In the genomic region with DNA sequence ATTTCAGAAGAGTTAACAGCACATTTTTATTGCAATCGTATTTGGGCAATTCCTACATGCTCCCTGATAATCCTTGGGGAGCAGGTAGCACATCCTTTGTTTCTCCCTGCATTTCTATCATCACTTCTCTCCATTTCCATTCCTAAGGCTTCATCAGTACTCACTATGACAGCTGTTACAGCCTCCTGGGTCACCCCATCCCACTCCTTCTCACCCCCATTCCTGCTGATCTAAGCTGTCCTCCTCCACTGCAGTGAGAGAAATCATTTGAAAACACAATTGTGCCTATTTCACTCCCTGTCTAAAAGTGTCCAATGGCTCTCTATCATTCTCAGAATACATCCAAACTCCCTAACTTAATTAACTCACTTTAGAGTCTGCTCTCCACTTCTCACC, we compare ENCODE assay signal across 1 cellular context.
TF ChIP-seq lines count a peak whose summit lies in the region.

No MANE protein-coding gene starts in this region.

TF ChIP-seq in K562, 482 proteins besides CTCF, POLR2A, EP300 and RAD21:
- TF ChIP-seq NR2C1 (IDR thresholded peaks at IDR 0.05): no peak
- TF ChIP-seq NR2C1 (tag; IDR thresholded peaks at IDR 0.05): no peak
- TF ChIP-seq, protein P1, sequence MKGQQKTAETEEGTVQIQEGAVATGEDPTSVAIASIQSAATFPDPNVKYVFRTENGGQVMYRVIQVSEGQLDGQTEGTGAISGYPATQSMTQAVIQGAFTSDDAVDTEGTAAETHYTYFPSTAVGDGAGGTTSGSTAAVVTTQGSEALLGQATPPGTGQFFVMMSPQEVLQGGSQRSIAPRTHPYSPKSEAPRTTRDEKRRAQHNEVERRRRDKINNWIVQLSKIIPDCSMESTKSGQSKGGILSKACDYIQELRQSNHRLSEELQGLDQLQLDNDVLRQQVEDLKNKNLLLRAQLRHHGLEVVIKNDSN (CRISPR knock-in tag; IDR thresholded peaks at IDR 0.05): 0 out of 2 replicates have a peak, but pooled peaks have one; percentile 1
- no peak for TF ChIP-seq PYGO2 (tag; IDR thresholded peaks at IDR 0.05)
- TF ChIP-seq HDAC1 (IDR thresholded peaks at IDR 0.05): no peak
- 0 out of 2 replicates have a peak, but pooled peaks have one; percentile 8 for TF ChIP-seq BACH1 (tag; IDR thresholded peaks at IDR 0.05)
